ENCODE assay signal across 9 cellular contexts in the genomic region with DNA sequence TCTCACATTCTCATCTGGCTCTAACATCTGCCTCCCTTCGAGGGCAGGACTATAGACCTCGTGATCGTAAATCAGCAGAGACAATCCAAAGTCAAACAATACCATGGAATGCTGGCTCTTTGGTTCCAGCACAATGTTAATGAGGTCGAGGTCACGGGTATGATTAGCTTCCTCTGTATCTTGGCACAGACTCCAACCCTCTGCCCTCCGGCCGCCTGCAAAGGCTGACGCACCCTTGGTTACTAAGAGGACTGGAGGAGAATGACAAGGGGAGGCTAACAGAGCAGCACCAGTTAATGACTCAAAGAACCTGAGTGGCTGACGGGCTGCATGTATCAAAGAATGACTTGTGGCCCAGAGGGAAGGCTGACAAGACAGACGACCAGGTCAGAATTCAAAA.
DNase-seq lines count a peak whose midpoint lies in the region; ATAC-seq lines count a peak whose summit lies in the region.
"Had no signal": no experiment of that assay in that cellular context is flagged by ENCODE, and none has a peak within 500 bp of the region (broad histone marks: within the 10 kb centered on the region; RNA-seq: fewer than 3 reads in every experiment).

No MANE protein-coding gene starts in this region.

- ATAC-seq in GM21423 (IDR thresholded peaks at IDR 0.05; ENCODE audit: unreplicated experiment) (no peak), GM19467 (IDR thresholded peaks at IDR 0.05; ENCODE audit: unreplicated experiment) (no peak)

- in situ Hi-C loops in ACHN (cut with HindIII; ENCODE audit: low pct_ligation_motif_present, low pct_unique_long_range_greater_than_20kb, low sequenced_read_pairs): loop anchor here (25.0 kb wide), 1 partner anchor 101 kb away; no protein-coding TSS in a partner anchor

- DNase-seq in ACHN (peak; percentile 87), NCI-H146 treated with DMSO at 0.1 percent for 48 hours (lab: John Stamatoyannopoulos, UW; ENCODE audit: unreplicated experiment) (peak; percentile 73), ecto neural progenitor cell (ENCODE audit: low spot score) (peak; percentile 54), medulla oblongata (ENCODE audit: extremely low spot score) (peak; percentile 50), T-helper 2 cell (no peak), superior temporal gyrus (ENCODE audit: extremely low spot score) (no peak)
- DNase-seq: NCI-H2171 treated with DMSO at 0.1 percent for 48 hours had no signal

Comparison
In these comparisons a context has a peak if more than half of its experiments do, and no peak if none do; other contexts are left out.
1. DNase-seq: peak in ACHN (single experiment), NCI-H146 treated with DMSO at 0.1 percent for 48 hours (single experiment), ecto neural progenitor cell (single experiment) and medulla oblongata (single experiment); none in T-helper 2 cell (0 of 5) and superior temporal gyrus (single experiment).